ENCODE assay signal across 23 cellular contexts in the genomic region with DNA sequence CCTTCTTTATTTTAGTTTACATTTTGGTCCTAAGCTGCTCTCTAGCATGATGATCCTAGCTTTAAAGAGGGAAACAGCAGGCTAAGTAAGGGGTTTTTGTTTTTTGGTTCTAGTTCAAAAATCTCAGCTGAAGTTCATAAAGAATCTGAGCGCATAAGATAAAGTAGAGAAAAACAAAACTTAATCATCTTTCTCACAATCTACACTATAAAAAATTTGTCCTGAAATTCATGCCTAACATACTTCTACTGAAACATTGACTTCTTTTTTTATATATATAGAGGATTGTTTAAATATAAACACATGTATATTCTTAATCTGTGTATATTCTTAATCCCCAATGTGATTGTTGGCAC. TPM values are rescaled to one million over a fixed set of nuclear protein-coding genes. Genes with fewer than 3 reads are reported as not detected.
A peak's percentile ranks its signal among the peaks of the same experiment; 100 is the strongest.
DNase-seq lines count a peak whose midpoint lies in the region; TF ChIP-seq lines count a peak whose summit lies in the region.
"Had no signal": no experiment of that assay in that cellular context is flagged by ENCODE, and none has a peak within 500 bp of the region (broad histone marks: within the 10 kb centered on the region; RNA-seq: fewer than 3 reads in every experiment).

No MANE protein-coding gene starts in this region.

- intact Hi-C loops in PC-9 (cut with micrococcal nuclease; ENCODE audit: unreplicated experiment) = loop anchor here (10.0 kb wide), 3 partner anchors 238 to 1098 kb away; a partner anchor contains a TSS

- no peaks in the 10 kb centered on the region for H3K9me2 ChIP-seq in PC-9 (ENCODE audit: insufficient read depth)

- BruUV-seq in PC-9 (replicated peaks; lab: Mats Ljungman, UMichigan) = no TSS peak

- H3K36me3 ChIP-seq in PC-9 (ENCODE audit: low read depth) (no peaks in the 10 kb centered on the region), endodermal cell (ENCODE audit: control insufficient read depth, insufficient read depth, low read length) (no peaks in the 10 kb centered on the region)
- H3K36me3 ChIP-seq: neutrophil, SJSA1, thoracic aorta had no signal

- no peak overlapping the region for H2AFZ ChIP-seq in PC-9

- peak overlapping the region; percentile 93 for H3K4me2 ChIP-seq in PC-9

- TF ChIP-seq CTCF in PC-9 (conservative IDR thresholded peaks at IDR 0.05) = no peak
- no peak for TF ChIP-seq CTCF in endodermal cell (conservative IDR thresholded peaks at IDR 0.05)
- no peak for TF ChIP-seq CTCF in type B pancreatic cell (conservative IDR thresholded peaks at IDR 0.05)
- TF ChIP-seq CTCF in osteocyte (IDR thresholded peaks at IDR 0.05) = no peak

- H3K4me3 Mint-ChIP-seq in endodermal cell (peak overlapping the region; percentile 51), type B pancreatic cell (peak overlapping the region; percentile 72), osteocyte (ENCODE audit: unreplicated experiment) (no peak overlapping the region)
- H3K4me3 Mint-ChIP-seq: activated CD4-positive, alpha-beta T cell treated with anti-CD3 and anti-CD28 coated beads, Interleukin-2, amount 10 ng/mL, durations not matched to agents 7 days and 5 days; activated T-helper 1 cell treated with anti-CD3 and anti-CD28 coated beads, Interleukin-12 subunit alpha, Interleukin-12 subunit beta, Interleukin-2, Interleukin-4 antibody, amounts not matched to agents 30 ng/mL and 10 ng/mL and 1 ng/mL, durations not matched to agents 14 hours and 24 hours and 36 hours; stimulated activated naive B cell treated with anti-CD40 and anti-IgM and Interleukin-4, amounts not matched to agents 10 μg/mL and 1 μg/mL and 100 μg/mL, for 72 hours had no signal

- H3K27ac Mint-ChIP-seq in endodermal cell = no peak overlapping the region
- H3K27ac Mint-ChIP-seq in type B pancreatic cell = peak overlapping the region; percentile 46
- no peak overlapping the region for H3K27ac Mint-ChIP-seq in osteocyte (ENCODE audit: unreplicated experiment)
- H3K27ac Mint-ChIP-seq: activated CD4-positive, alpha-beta T cell treated with anti-CD3 and anti-CD28 coated beads, Interleukin-2, amount 10 ng/mL, durations not matched to agents 7 days and 5 days; activated T-helper 1 cell treated with anti-CD3 and anti-CD28 coated beads, Interleukin-12 subunit alpha, Interleukin-12 subunit beta, Interleukin-2, Interleukin-4 antibody, amounts not matched to agents 30 ng/mL and 10 ng/mL and 1 ng/mL, durations not matched to agents 14 hours and 24 hours and 36 hours; stimulated activated naive B cell treated with anti-CD40 and anti-IgM and Interleukin-4, amounts not matched to agents 10 μg/mL and 1 μg/mL and 100 μg/mL, for 72 hours had no signal

- WGBS in endodermal cell (ENCODE audit: insufficient coverage in 1 of 2, insufficient read length in 1 of 2), 2 experiments = 100% methylated on average over 1 of the region's 1 CpG; no CpG with 5 or more reads in 1 of the 2 experiments

- no peaks in the 10 kb centered on the region for H3K9me3 Mint-ChIP-seq in endodermal cell
- no peaks in the 10 kb centered on the region for H3K9me3 Mint-ChIP-seq in type B pancreatic cell
- H3K9me3 Mint-ChIP-seq in osteocyte (ENCODE audit: unreplicated experiment) = no peaks in the 10 kb centered on the region
- H3K9me3 Mint-ChIP-seq: activated CD4-positive, alpha-beta T cell treated with anti-CD3 and anti-CD28 coated beads, Interleukin-2, amount 10 ng/mL, durations not matched to agents 7 days and 5 days; activated T-helper 1 cell treated with anti-CD3 and anti-CD28 coated beads, Interleukin-12 subunit alpha, Interleukin-12 subunit beta, Interleukin-2, Interleukin-4 antibody, amounts not matched to agents 30 ng/mL and 10 ng/mL and 1 ng/mL, durations not matched to agents 14 hours and 24 hours and 36 hours; stimulated activated naive B cell treated with anti-CD40 and anti-IgM and Interleukin-4, amounts not matched to agents 10 μg/mL and 1 μg/mL and 100 μg/mL, for 72 hours had no signal

- H3K36me3 Mint-ChIP-seq in endodermal cell (ENCODE audit: low read depth) (no peaks in the 10 kb centered on the region), type B pancreatic cell (peaks cover 3% of the 10 kb centered on the region), osteocyte (ENCODE audit: unreplicated experiment) (no peaks in the 10 kb centered on the region)
- H3K36me3 Mint-ChIP-seq: stimulated activated naive B cell treated with anti-CD40 and anti-IgM and Interleukin-4, amounts not matched to agents 10 μg/mL and 1 μg/mL and 100 μg/mL, for 72 hours had no signal

- POLR2A ChIA-PET in PC-9 (lab: Charles Lee; ENCODE audit: unreplicated experiment) = interaction anchor here (0.6 kb wide), 1 partner anchor 1096 kb away, joined by 4 read pairs; no protein-coding TSS in a partner anchor

- DNase-seq in NCI-H82 (lab: John Stamatoyannopoulos, UW) (peak; percentile 25), NCI-H82 treated with DMSO at 0.1 percent for 48 hours (lab: John Stamatoyannopoulos, UW; ENCODE audit: unreplicated experiment) (no peak), PC-9 (no peak), endodermal cell (no peak), type B pancreatic cell (ENCODE audit: extremely low spot score, unreplicated experiment) (no peak), osteocyte (ENCODE audit: extremely low spot score, unreplicated experiment) (no peak), COLO668 (lab: John Stamatoyannopoulos, UW; ENCODE audit: unreplicated experiment) (no peak)
- no peak for DNase-seq in stimulated activated CD4-positive, alpha-beta T cell treated with anti-CD3 and anti-CD28 coated beads, Interleukin-2, amount 100 ng/mL, for 24 hours
- DNase-seq: activated CD4-positive, alpha-beta T cell treated with anti-CD3 and anti-CD28 coated beads, Interleukin-2, amount 10 ng/mL, durations not matched to agents 7 days and 5 days; activated naive CD4-positive, alpha-beta T cell treated with anti-CD3 and anti-CD28 coated beads, Interleukin-2, amount 50 U/mL, for 16 hours; anterior cingulate cortex; central memory CD4-positive, alpha-beta T cell; dermis blood vessel endothelial cell; KBM-7; NCI-H1694 treated with DMSO at 0.1 percent for 48 hours; small intestine; stimulated activated CD4-positive, alpha-beta T cell treated with anti-CD3 and anti-CD28 coated beads, Interleukin-2, amount 100 ng/mL, for 48 hours; stimulated activated naive B cell treated with anti-CD40 and anti-IgM and Interleukin-4, amounts not matched to agents 10 μg/mL and 1 μg/mL and 100 μg/mL, for 72 hours had no signal

- H3K4me1 ChIP-seq in PC-9 (replicated peaks; ENCODE audit: insufficient read depth) (peaks cover 36% of the 10 kb centered on the region), endodermal cell (ENCODE audit: control insufficient read depth, insufficient read depth, low read length) (no peaks in the 10 kb centered on the region)

- H3K9me3 ChIP-seq in PC-9 (ENCODE audit: insufficient read depth, low read depth) = no peaks in the 10 kb centered on the region
- H3K9me3 ChIP-seq in endodermal cell (ENCODE audit: control insufficient read depth, low read length) = no peaks in the 10 kb centered on the region
- H3K9me3 ChIP-seq: neutrophil, SJSA1, thoracic aorta had no signal

- peaks cover 22% of the 10 kb centered on the region for H3K4me1 Mint-ChIP-seq in endodermal cell
- H3K4me1 Mint-ChIP-seq in type B pancreatic cell (ENCODE audit: unreplicated experiment) = peaks cover 24% of the 10 kb centered on the region
- H3K4me1 Mint-ChIP-seq in osteocyte (ENCODE audit: unreplicated experiment) = peaks cover 21% of the 10 kb centered on the region

- peaks cover 17% of the 10 kb centered on the region for H3F3A ChIP-seq in PC-9 (ENCODE audit: insufficient read depth, low read depth)

- H3K9ac ChIP-seq in endodermal cell (ENCODE audit: extremely low read depth, low read length, poor library complexity, severe bottlenecking) = no peak overlapping the region

- H3K4me3 ChIP-seq in PC-9 (peak overlapping the region; percentile 73; the same call in 1 of the 2 replicates), endodermal cell (ENCODE audit: low read length) (peak overlapping the region; percentile 99)
- H3K4me3 ChIP-seq: SJSA1, thoracic aorta had no signal

- H3K27me3 ChIP-seq in PC-9 (ENCODE audit: insufficient read depth, low read depth) (no peaks in the 10 kb centered on the region), endodermal cell (ENCODE audit: control insufficient read depth, insufficient read depth, low read length, poor library complexity, severe bottlenecking) (no peaks in the 10 kb centered on the region)

- peaks cover 54% of the 10 kb centered on the region for H3K79me2 ChIP-seq in PC-9 (ENCODE audit: low read depth)

- no peaks in the 10 kb centered on the region for H3K27me3 Mint-ChIP-seq in endodermal cell (ENCODE audit: insufficient read depth)
- no peaks in the 10 kb centered on the region for H3K27me3 Mint-ChIP-seq in type B pancreatic cell
- peaks cover 13% of the 10 kb centered on the region for H3K27me3 Mint-ChIP-seq in osteocyte (ENCODE audit: unreplicated experiment)

- CTCF ChIA-PET in PC-9 (lab: Charles Lee) = no interaction called here

- no peak overlapping the region for H3K27ac ChIP-seq in PC-9
- no peak overlapping the region for H3K27ac ChIP-seq in endodermal cell (ENCODE audit: low read depth, low read length)
- H3K27ac ChIP-seq: 22Rv1, neutrophil, SJSA1, thoracic aorta had no signal

- H4K20me1 ChIP-seq in PC-9 (ENCODE audit: insufficient read depth) = no peaks in the 10 kb centered on the region

RNA-seq across cellular contexts. Expression of a gene that starts 6.9 kb away (rescaled TPM):
- total RNA-seq in PC-9 (2021) (132 and 139 TPM in 2 replicates), endodermal cell (100 to 1,000 TPM; 114 to 123 TPM), type B pancreatic cell (ENCODE audit: low replicate concordance) (99.3 and 107 TPM in 2 replicates), osteocyte (70.0 and 70.5 TPM in 2 replicates)
- polyA plus RNA-seq in endodermal cell (2013, experiment 1 of 2) = 96.3 TPM
- polyA plus RNA-seq in endodermal cell (2013, experiment 2 of 2) = 93.1 TPM

RNA-seq across cellular contexts. Expression of a gene that starts 54.6 kb away (rescaled TPM):
- total RNA-seq in PC-9 (2021) (77.0 and 112 TPM in 2 replicates), endodermal cell (100 to 1,000 TPM; 104 to 114 TPM), type B pancreatic cell (ENCODE audit: low replicate concordance) (97.9 and 116 TPM in 2 replicates), osteocyte (78.8 and 79.0 TPM in 2 replicates)
- polyA plus RNA-seq in endodermal cell (2013, experiment 1 of 2) = 114 TPM
- 93.4 TPM for polyA plus RNA-seq in endodermal cell (2013, experiment 2 of 2)
